ENCODE assay signal across 8 cellular contexts in genomic region chr7:4774804-4775280, GRCh38. TPM values are rescaled to one million over a fixed set of nuclear protein-coding genes. Genes with fewer than 3 reads are reported as not detected.
DNase-seq lines count a peak whose midpoint lies in the region; ATAC-seq lines count a peak whose summit lies in the region.

No MANE protein-coding gene starts in this region.

- POLR2A ChIA-PET in naive thymus-derived CD8-positive, alpha-beta T cell (lab: Charles Lee): interaction anchor here (0.6 to 4.8 kb wide), 24 partner anchors 9 to 556 kb away, joined by 3 to 79 read pairs (median 4); partner anchors contain the start of gene FOXK1

- no peaks in the 10 kb centered on the region for H3K27me3 Mint-ChIP-seq in T-helper 17 cell
- H3K27me3 Mint-ChIP-seq in naive thymus-derived CD8-positive, alpha-beta T cell: no peaks in the 10 kb centered on the region

- peaks cover 37% of the 10 kb centered on the region for H3K4me1 Mint-ChIP-seq in T-helper 17 cell
- H3K4me1 Mint-ChIP-seq in naive thymus-derived CD8-positive, alpha-beta T cell: peaks cover 30 to 56% (median 51%) of the 10 kb centered on the region in 4 donors

- H3K36me3 Mint-ChIP-seq in T-helper 17 cell (ENCODE audit: low read depth): no peaks in the 10 kb centered on the region
- peaks cover 0 to 22% (median 2%) of the 10 kb centered on the region in 3 donors for H3K36me3 Mint-ChIP-seq in naive thymus-derived CD8-positive, alpha-beta T cell

- ATAC-seq in GM19438 (IDR thresholded peaks at IDR 0.05; ENCODE audit: low read depth, unreplicated experiment) (peak; percentile 26), HG03457 (IDR thresholded peaks at IDR 0.05; ENCODE audit: unreplicated experiment) (peak; percentile 31), T-helper 17 cell (peak; percentile 38)
- peak; percentile 15 to 28 for ATAC-seq in naive thymus-derived CD8-positive, alpha-beta T cell

- no peaks in the 10 kb centered on the region for H3K9me3 ChIP-seq in T-helper 17 cell (ENCODE audit: control insufficient read depth, low read length, poor library complexity, severe bottlenecking)

- H3K4me3 Mint-ChIP-seq in T-helper 17 cell: peak overlapping the region; percentile 97
- peak overlapping the region; percentile 95 to 99 (median 98) for H3K4me3 Mint-ChIP-seq in naive thymus-derived CD8-positive, alpha-beta T cell

- peak overlapping the region; percentile 98 for H3K27ac Mint-ChIP-seq in T-helper 17 cell
- H3K27ac Mint-ChIP-seq in naive thymus-derived CD8-positive, alpha-beta T cell: peak overlapping the region; percentile 97 to 99 (median 98)

- DNase-seq in DMS79 treated with DMSO at 0.1 percent for 48 hours (lab: John Stamatoyannopoulos, UW) (peak; percentile 44), DMS79 (lab: John Stamatoyannopoulos, UW) (no peak), T-helper 17 cell (no peak), epidermal melanocyte (ENCODE audit: insufficient read length, low spot score) (peak; percentile 89), cortex of kidney (lab: John Stamatoyannopoulos, UW) (no peak)
- peak in 1 of 10 donors; percentile 30 for DNase-seq in naive thymus-derived CD8-positive, alpha-beta T cell

- H3K9me3 Mint-ChIP-seq in naive thymus-derived CD8-positive, alpha-beta T cell: no peaks in the 10 kb centered on the region

RNA-seq across cellular contexts. Expression of gene AP5Z1, which starts 0.6 kb away (rescaled TPM):
- total RNA-seq in T-helper 17 cell: 100 to 1,000 TPM in 1 of 2 donors, 10 to 100 TPM in 1; 87.6 to 112 TPM
- total RNA-seq in naive thymus-derived CD8-positive, alpha-beta T cell: 100 to 1,000 TPM; 109 to 111 TPM
- 10 to 100 TPM; 25.2 to 44.1 (median 34.1) TPM for polyA plus RNA-seq in naive thymus-derived CD8-positive, alpha-beta T cell

Comparison
In these comparisons a context has a peak if more than half of its experiments do, and no peak if none do; other contexts are left out.
1. DNase-seq: peak in DMS79 treated with DMSO at 0.1 percent for 48 hours (single experiment) and epidermal melanocyte (single experiment); none in DMS79 (single experiment), T-helper 17 cell (0 of 3) and cortex of kidney (single experiment).
2. Peak in every context shown above with its lines, with median percentiles within 50 percentile points of each other: ATAC-seq.